ENCODE assay signal across 13 cellular contexts in the genomic region with DNA sequence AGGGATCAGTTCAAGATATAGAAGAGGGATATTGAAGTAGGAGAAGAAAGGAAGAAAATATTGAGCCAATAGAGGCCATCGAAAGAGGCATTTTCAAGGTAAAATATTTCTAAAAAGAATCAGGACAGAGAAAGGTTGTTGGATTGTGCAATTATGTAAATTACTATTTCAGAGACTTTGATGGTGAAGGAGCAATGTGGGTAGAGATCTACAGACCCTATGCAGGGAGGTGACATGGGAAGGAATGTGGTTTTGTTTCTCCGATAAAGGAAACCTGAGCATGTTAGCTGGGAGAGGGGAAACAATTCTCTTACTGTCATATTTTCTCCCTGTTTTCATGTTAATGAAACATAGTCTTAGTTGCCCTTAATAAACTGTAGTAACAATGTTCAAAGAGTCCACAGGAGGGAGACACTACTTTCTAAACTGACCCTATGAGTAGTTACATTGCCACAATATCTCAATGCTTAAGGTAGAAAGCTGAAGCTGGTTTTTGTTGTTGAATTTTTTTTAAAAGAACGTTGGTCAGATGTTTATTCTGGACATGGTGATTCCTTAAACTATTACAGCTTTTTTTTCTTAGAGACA.
DNase-seq lines count a peak whose midpoint lies in the region; ATAC-seq and TF ChIP-seq lines count a peak whose summit lies in the region.
"Had no signal": no experiment of that assay in that cellular context is flagged by ENCODE, and none has a peak within 500 bp of the region (broad histone marks: within the 10 kb centered on the region; RNA-seq: fewer than 3 reads in every experiment).

No MANE protein-coding gene starts in this region.

- H3K9me2 ChIP-seq in SU-DHL-6 (replicated peaks; ENCODE audit: insufficient read depth, low read length) = no peaks in the 10 kb centered on the region

- H3K36me3 ChIP-seq in SU-DHL-6 (ENCODE audit: low read length) (no peaks in the 10 kb centered on the region), kidney epithelial cell (ENCODE audit: control insufficient read depth, insufficient read depth, low read length) (no peaks in the 10 kb centered on the region)

- H2AFZ ChIP-seq in SU-DHL-6 (ENCODE audit: low read depth, low read length, severe bottlenecking) = no peak overlapping the region

- ATAC-seq in GM18511 (IDR thresholded peaks at IDR 0.05; ENCODE audit: unreplicated experiment) = no peak
- ATAC-seq in GM18909 (IDR thresholded peaks at IDR 0.05; ENCODE audit: poor library complexity, unreplicated experiment) = no peak
- no peak for ATAC-seq in GM19023 (IDR thresholded peaks at IDR 0.05; ENCODE audit: unreplicated experiment)
- ATAC-seq: activated naive CD8-positive, alpha-beta T cell treated with anti-CD3 and anti-CD28 coated beads, Interleukin-2, amount 50 U/mL, for 24 hours had no signal

- TF ChIP-seq CTCF in SU-DHL-6 (IDR thresholded peaks at IDR 0.05; ENCODE audit: insufficient read depth, low read length, poor library complexity, severe bottlenecking) (peak; percentile 11), kidney epithelial cell (IDR thresholded peaks at IDR 0.05; ENCODE audit: insufficient read depth, low read length, poor library complexity, severe bottlenecking) (peak; percentile 23)

- no peak overlapping the region for H3K27ac ChIP-seq in SU-DHL-6 (ENCODE audit: low read depth, low read length)

- H3K4me2 ChIP-seq in SU-DHL-6 (ENCODE audit: low read depth, low read length, poor library complexity, severe bottlenecking) = no peak overlapping the region

- H3K9me3 ChIP-seq in SU-DHL-6 (ENCODE audit: insufficient read depth, low read length) = no peaks in the 10 kb centered on the region

- H3F3A ChIP-seq in SU-DHL-6 (ENCODE audit: insufficient read depth) = no peaks in the 10 kb centered on the region

- no peak overlapping the region for H3K4me3 ChIP-seq in SU-DHL-6 (ENCODE audit: insufficient read depth, low read length, poor library complexity, severe bottlenecking)
- no peak overlapping the region for H3K4me3 ChIP-seq in kidney epithelial cell (ENCODE audit: low read depth, low read length)

- H3K9ac ChIP-seq in SU-DHL-6 (ENCODE audit: low read length) = no peak overlapping the region

- H3K79me2 ChIP-seq in SU-DHL-6 (ENCODE audit: insufficient read depth, low read length) = no peaks in the 10 kb centered on the region

- DNase-seq in D341Med (ENCODE audit: low spot score) (peak; percentile 23), HuH-7.5 (ENCODE audit: low spot score) (peak; percentile 9), kidney epithelial cell (ENCODE audit: low read depth) (no peak), NCI-H446 (lab: John Stamatoyannopoulos, UW) (no peak)
- DNase-seq: activated naive CD8-positive, alpha-beta T cell treated with anti-CD3 and anti-CD28 coated beads, Interleukin-2, amount 50 U/mL, for 24 hours; CD4-positive, alpha-beta T cell; immature natural killer cell; NCI-H2171 treated with DMSO at 0.1 percent for 48 hours; nucleus accumbens had no signal

- H3K27me3 ChIP-seq in SU-DHL-6 (ENCODE audit: low read length) (no peaks in the 10 kb centered on the region), kidney epithelial cell (ENCODE audit: control insufficient read depth, insufficient read depth, low read length) (no peaks in the 10 kb centered on the region)

- H4K20me1 ChIP-seq in SU-DHL-6 (ENCODE audit: low read depth, low read length) = no peaks in the 10 kb centered on the region

Comparison
In these comparisons a context has a peak if more than half of its experiments do, and no peak if none do; other contexts are left out.
1. DNase-seq: peak in D341Med (single experiment) and HuH-7.5 (single experiment); none in kidney epithelial cell (single experiment) and NCI-H446 (0 of 2).